In the genomic region with DNA sequence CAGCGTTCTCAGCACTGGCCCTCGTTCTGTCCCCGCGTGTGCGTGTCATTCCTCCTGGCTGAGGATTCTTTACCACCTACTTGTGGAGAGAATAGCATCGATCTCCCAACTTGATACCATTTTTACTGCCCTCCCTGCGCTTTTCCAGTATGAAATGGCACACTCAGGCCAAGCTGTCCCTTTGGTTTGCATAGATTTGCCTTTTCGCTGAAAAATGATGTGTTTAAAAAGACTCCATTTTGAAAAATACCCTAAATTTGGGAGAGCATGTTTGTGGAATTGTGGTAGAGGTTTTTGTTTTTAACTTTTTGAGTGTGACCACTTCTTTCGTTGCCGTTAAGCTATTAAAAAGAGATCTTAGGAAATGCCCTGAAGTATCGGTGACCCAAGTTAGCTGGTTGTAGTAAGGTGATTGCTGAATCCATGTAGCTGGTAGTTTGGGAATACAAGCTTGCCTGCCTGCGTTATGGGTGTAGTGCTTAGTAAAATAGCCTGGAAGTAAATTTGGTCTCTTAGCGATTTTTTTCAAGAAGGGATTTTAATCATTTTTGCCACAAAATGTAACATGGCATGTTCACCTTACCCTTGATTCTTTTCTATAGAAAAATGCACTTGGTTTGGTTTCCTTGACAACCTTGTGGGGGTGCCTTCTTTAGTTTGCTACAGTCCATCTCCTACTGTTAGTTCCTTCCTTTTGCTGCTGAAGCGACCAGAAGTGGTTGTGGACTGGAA, we compare ENCODE assay signal across 8 cellular contexts. TPM values are rescaled to one million over a fixed set of nuclear protein-coding genes. Genes with fewer than 3 reads are reported as not detected.
DNase-seq lines count a peak whose midpoint lies in the region; ATAC-seq and TF ChIP-seq lines count a peak whose summit lies in the region.

No MANE protein-coding gene starts in this region.

- TF ChIP-seq EP300 in sigmoid colon (IDR thresholded peaks at IDR 0.05) = no peak

- peaks cover 2% of the 10 kb centered on the region for H3K27me3 Mint-ChIP-seq in Caco-2 (ENCODE audit: insufficient read depth, unreplicated experiment)
- H3K27me3 Mint-ChIP-seq in T-cell = no peaks in the 10 kb centered on the region

- intact Hi-C loops in Caco-2 (cut with micrococcal nuclease; ENCODE audit: unreplicated experiment) = loop anchor here (5.0 kb wide), 1 partner anchor 298 kb away; no protein-coding TSS in a partner anchor
- intact Hi-C loops in sigmoid colon (cut with DNase I) = no loop called here

- peak overlapping the region; percentile 98 for H3K4me3 ChIP-seq in Caco-2 (ENCODE audit: low read depth, low read length)
- peak overlapping the region; percentile 90 to 98 (median 94) for H3K4me3 ChIP-seq in sigmoid colon

- H3K4me3 Mint-ChIP-seq in Caco-2 (ENCODE audit: unreplicated experiment) (peak overlapping the region; percentile 76), T-cell (peak overlapping the region; percentile 82 to 87 (median 87))

- no peaks in the 10 kb centered on the region for H3K27me3 ChIP-seq in Caco-2 (replicated peaks; ENCODE audit: control insufficient read depth, insufficient read depth, low read length)
- H3K27me3 ChIP-seq in sigmoid colon = no peaks in the 10 kb centered on the region

- H3K4me1 Mint-ChIP-seq in Caco-2 (ENCODE audit: low read depth, unreplicated experiment) (no peaks in the 10 kb centered on the region), T-cell (peaks cover 21 to 25% (median 23%) of the 10 kb centered on the region in 3 donors)

- TSS peak; percentile 62 for BruUV-seq in Caco-2 (replicated peaks; lab: Mats Ljungman, UMichigan)

- WGBS in sigmoid colon, 2 donors = 16 to 22% methylated on average over 14 of the region's 14 CpGs

- H3K9me3 Mint-ChIP-seq in Caco-2 (ENCODE audit: unreplicated experiment) = no peaks in the 10 kb centered on the region
- H3K9me3 Mint-ChIP-seq in T-cell = no peaks in the 10 kb centered on the region

- POLR2A ChIA-PET in Caco-2 (lab: Charles Lee) = no interaction called here
- POLR2A ChIA-PET in HEK293T (lab: Yijun Ruan, JAX) = interaction anchor here (0.7 kb wide), 1 partner anchor 797 kb away, joined by 3 read pairs; no protein-coding TSS in a partner anchor
- POLR2A ChIA-PET in T-cell (lab: Charles Lee) = interaction anchor here (0.6 to 0.7 kb wide), 3 partner anchors 9 to 566 kb away, joined by 3 to 6 read pairs (median 5); no protein-coding TSS in a partner anchor

- CTCF ChIA-PET in Caco-2 (lab: Charles Lee) (interaction anchor here (0.6 kb wide), 1 partner anchor 299 kb away, joined by 3 read pairs; no protein-coding TSS in a partner anchor), HEK293T (lab: Yijun Ruan, JAX) (no interaction called here), T-cell (lab: Charles Lee) (no interaction called here)

- TF ChIP-seq POLR2A in sigmoid colon (IDR thresholded peaks at IDR 0.05) = no peak

- H3K36me3 ChIP-seq in Caco-2 (ENCODE audit: control insufficient read depth, insufficient read depth, low read length) = no peaks in the 10 kb centered on the region
- no peaks in the 10 kb centered on the region for H3K36me3 ChIP-seq in sigmoid colon

- no peak for DNase-seq in Caco-2
- DNase-seq in HEK293T (ENCODE audit: extremely low spot score) = no peak
- DNase-seq in T-cell = peak in 5 of 34 experiments; percentile 2 to 13 (median 5)
- DNase-seq in fibroblast of peridontal ligament (ENCODE audit: extremely low read depth) = peak; percentile 34
- DNase-seq in sigmoid colon = no peak
- no peak for DNase-seq in activated effector memory CD4-positive, alpha-beta T cell treated with anti-CD3 and anti-CD28 coated beads, Interleukin-2, amount 50 U/mL, for 16 hours
- no peak for DNase-seq in NCI-H774 (lab: John Stamatoyannopoulos, UW)

- peaks cover 16% of the 10 kb centered on the region for H3K36me3 Mint-ChIP-seq in Caco-2 (ENCODE audit: insufficient read depth, unreplicated experiment)
- no peaks in the 10 kb centered on the region for H3K36me3 Mint-ChIP-seq in T-cell

- H3K9me3 ChIP-seq in Caco-2 (no peaks in the 10 kb centered on the region), sigmoid colon (no peaks in the 10 kb centered on the region)

- H3K4me1 ChIP-seq in Caco-2 = peaks cover 12% of the 10 kb centered on the region; the same call in 1 of the 2 replicates
- peaks cover 0 to 16% (median 13%) of the 10 kb centered on the region in 4 donors for H3K4me1 ChIP-seq in sigmoid colon

- TF ChIP-seq CTCF in Caco-2 (IDR thresholded peaks at IDR 0.05; ENCODE audit: insufficient read depth in 1 of 2, low read depth in 1 of 2, low read length in 1 of 2, severe bottlenecking in 1 of 2, unreplicated experiment in 1 of 2) (no peak), sigmoid colon (IDR thresholded peaks at IDR 0.05) (no peak)

- ATAC-seq in T-cell (replicated peaks in 1 of 4) = no peak
- no peak for ATAC-seq in GM19463 (IDR thresholded peaks at IDR 0.05; ENCODE audit: unreplicated experiment)

- H3K27ac ChIP-seq in sigmoid colon = peak overlapping the region; percentile 88 to 96 (median 94)

- peak overlapping the region; percentile 61 for H3K27ac Mint-ChIP-seq in Caco-2 (ENCODE audit: unreplicated experiment)
- H3K27ac Mint-ChIP-seq in T-cell = peak overlapping the region; percentile 29 to 53

TF ChIP-seq in HEK293T, 16 proteins besides CTCF, POLR2A, EP300 and RAD21:
- no peak for TF ChIP-seq BHLHE40 (IDR thresholded peaks at IDR 0.05; ENCODE audit: borderline replicate concordance)
- TF ChIP-seq FOXA1 (IDR thresholded peaks at IDR 0.05) = no peak
- no peak for TF ChIP-seq FOXK2 (IDR thresholded peaks at IDR 0.05)
- TF ChIP-seq TARDBP (IDR thresholded peaks at IDR 0.05) = peak; percentile 68; the same call in 1 of the 2 replicates
- TF ChIP-seq LEF1 (IDR thresholded peaks at IDR 0.05; ENCODE audit: borderline replicate concordance) = no peak
- 0 out of 2 replicates have a peak, but pooled peaks have one; percentile 70 for TF ChIP-seq L3MBTL2 (conservative IDR thresholded peaks at IDR 0.05)

RNA-seq across cellular contexts. Expression of a gene that starts 1.0 kb away (rescaled TPM):
- total RNA-seq in Caco-2 (2022) (20.2 and 20.9 TPM in 2 replicates), T-cell (1 to 10 TPM; 6.8 to 9.4 (median 9.0) TPM), sigmoid colon (1 to 10 TPM; 2.2 to 7.5 (median 5.0) TPM)
- 1 to 10 TPM; 2.3 to 6.5 (median 4.8) TPM for polyA plus RNA-seq in sigmoid colon
